In the genomic region with DNA sequence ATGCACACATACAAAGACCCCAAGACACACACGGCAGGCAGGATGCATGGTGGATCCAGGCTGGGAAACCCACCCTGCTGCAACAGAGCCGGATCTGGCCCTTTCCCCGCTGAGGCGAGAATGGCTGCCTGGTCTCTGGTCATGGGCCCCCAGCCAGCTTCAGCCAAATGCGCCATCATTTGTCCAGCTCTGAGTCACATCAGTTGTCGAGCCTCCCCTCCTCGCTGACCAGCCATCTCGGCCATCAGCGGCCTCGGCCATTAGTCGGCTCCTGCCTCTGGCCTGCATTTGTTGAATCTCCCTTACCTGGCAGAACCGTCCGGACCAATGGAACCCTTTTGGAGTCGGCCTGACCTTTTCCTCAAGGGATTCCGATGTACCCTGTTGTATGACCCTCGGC, we compare ENCODE assay signal across 19 cellular contexts. TPM values are rescaled to one million over a fixed set of nuclear protein-coding genes. Genes with fewer than 3 reads are reported as not detected.
DNase-seq lines count a peak whose midpoint lies in the region; ATAC-seq and TF ChIP-seq lines count a peak whose summit lies in the region.
"Had no signal": no experiment of that assay in that cellular context is flagged by ENCODE, and none has a peak within 500 bp of the region (broad histone marks: within the 10 kb centered on the region; RNA-seq: fewer than 3 reads in every experiment).

No MANE protein-coding gene starts in this region.

- peaks cover 5% of the 10 kb centered on the region for H3K36me3 Mint-ChIP-seq in Calu3 (ENCODE audit: insufficient read depth, unreplicated experiment)
- H3K36me3 Mint-ChIP-seq in stimulated activated effector memory CD8-positive, alpha-beta T cell treated with anti-CD3 and anti-CD28 coated beads, Interleukin-12 subunit alpha, Interleukin-12 subunit beta, amount 100 ng/mL, for 72 hours: no peaks in the 10 kb centered on the region
- H3K36me3 Mint-ChIP-seq: CD4-positive, alpha-beta memory T cell had no signal

- H3K79me2 ChIP-seq in neural cell (replicated peaks; ENCODE audit: insufficient read depth, low read length): peaks cover 69% of the 10 kb centered on the region

- H3K27me3 ChIP-seq in WERI-Rb-1 (ENCODE audit: insufficient read depth, low read depth, severe bottlenecking) (no peaks in the 10 kb centered on the region), neural cell (ENCODE audit: insufficient read depth, low read depth, low read length) (no peaks in the 10 kb centered on the region), right atrium auricular region (no peaks in the 10 kb centered on the region)

- CTCF ChIA-PET in Calu3 (lab: Charles Lee): interaction anchor here (0.6 kb wide), 1 partner anchor 18 kb away, joined by 4 read pairs; no protein-coding TSS in a partner anchor

- no peak for ATAC-seq in stimulated activated effector memory CD8-positive, alpha-beta T cell treated with anti-CD3 and anti-CD28 coated beads, Interleukin-12 subunit alpha, Interleukin-12 subunit beta, amount 100 ng/mL, for 72 hours
- ATAC-seq: A549, GM12878, HCT116 had no signal

- H3K9me2 ChIP-seq in neural cell (ENCODE audit: insufficient read depth, low read length): no peaks in the 10 kb centered on the region

- H3K9me3 Mint-ChIP-seq in Calu3 (ENCODE audit: low read depth, unreplicated experiment): no peaks in the 10 kb centered on the region
- no peaks in the 10 kb centered on the region for H3K9me3 Mint-ChIP-seq in stimulated activated effector memory CD8-positive, alpha-beta T cell treated with anti-CD3 and anti-CD28 coated beads, Interleukin-12 subunit alpha, Interleukin-12 subunit beta, amount 100 ng/mL, for 72 hours
- H3K9me3 Mint-ChIP-seq: CD4-positive, alpha-beta memory T cell; HFFc6 had no signal

- TF ChIP-seq EP300 in neural cell (conservative IDR thresholded peaks at IDR 0.05; ENCODE audit: poor library complexity, severe bottlenecking): no peak

- peaks cover 0 to 3% of the 10 kb centered on the region in 2 donors for H3K4me1 ChIP-seq in right atrium auricular region
- H3K4me1 ChIP-seq: BLaER1 had no signal

- H3K9me3 ChIP-seq in WERI-Rb-1 (ENCODE audit: severe bottlenecking) (no peaks in the 10 kb centered on the region), neural cell (ENCODE audit: low read length) (no peaks in the 10 kb centered on the region), right atrium auricular region (no peaks in the 10 kb centered on the region)
- H3K9me3 ChIP-seq: A549, BLaER1 had no signal

- TF ChIP-seq CTCF in Calu3 (IDR thresholded peaks at IDR 0.05; ENCODE audit: unreplicated experiment) (no peak), WERI-Rb-1 (IDR thresholded peaks at IDR 0.05; ENCODE audit: low read depth, low read length) (no peak), neural cell (IDR thresholded peaks at IDR 0.05; ENCODE audit: poor library complexity, severe bottlenecking) (no peak), right atrium auricular region (IDR thresholded peaks at IDR 0.05) (no peak)

- peaks cover 37% of the 10 kb centered on the region for H3K4me1 Mint-ChIP-seq in Calu3 (ENCODE audit: low read depth, unreplicated experiment)
- peaks cover 10% of the 10 kb centered on the region for H3K4me1 Mint-ChIP-seq in stimulated activated effector memory CD8-positive, alpha-beta T cell treated with anti-CD3 and anti-CD28 coated beads, Interleukin-12 subunit alpha, Interleukin-12 subunit beta, amount 100 ng/mL, for 72 hours

- no peak overlapping the region for H3K4me3 Mint-ChIP-seq in Calu3 (ENCODE audit: low read depth, unreplicated experiment)
- no peak overlapping the region for H3K4me3 Mint-ChIP-seq in stimulated activated effector memory CD8-positive, alpha-beta T cell treated with anti-CD3 and anti-CD28 coated beads, Interleukin-12 subunit alpha, Interleukin-12 subunit beta, amount 100 ng/mL, for 72 hours
- H3K4me3 Mint-ChIP-seq: CD14-positive monocyte; CD4-positive, alpha-beta memory T cell; HFFc6 had no signal

- H3K36me3 ChIP-seq in WERI-Rb-1 (no peaks in the 10 kb centered on the region), neural cell (ENCODE audit: insufficient read depth, low read length) (no peaks in the 10 kb centered on the region), right atrium auricular region (no peaks in the 10 kb centered on the region)
- H3K36me3 ChIP-seq: BLaER1 had no signal

- no peak overlapping the region for H3K9ac ChIP-seq in neural cell (ENCODE audit: low read length)
- H3K9ac ChIP-seq: BLaER1 had no signal

- no peak for DNase-seq in Calu3
- no peak for DNase-seq in WERI-Rb-1
- peak; percentile 36 for DNase-seq in cerebellar cortex (ENCODE audit: low spot score)
- DNase-seq in activated CD4-positive, alpha-beta T cell treated with anti-CD3 and anti-CD28 coated beads for 48 hours: no peak
- no peak for DNase-seq in right atrium auricular region (ENCODE audit: low spot score)
- DNase-seq in stimulated activated effector memory CD8-positive, alpha-beta T cell treated with anti-CD3 and anti-CD28 coated beads, Interleukin-12 subunit alpha, Interleukin-12 subunit beta, amount 100 ng/mL, for 72 hours (ENCODE audit: low spot score in 2 of 2): no peak
- DNase-seq in RPMI8226: no peak
- DNase-seq: CD4-positive, alpha-beta memory T cell; DMS79 treated with DMSO at 0.1 percent for 48 hours; GOT3; H7; HFFc6 had no signal

- H3K4me3 ChIP-seq in WERI-Rb-1 (ENCODE audit: low read depth, low read length): no peak overlapping the region
- H3K4me3 ChIP-seq in neural cell (ENCODE audit: low read length): peak overlapping the region; percentile 33
- H3K4me3 ChIP-seq in right atrium auricular region: no peak overlapping the region
- H3K4me3 ChIP-seq: A549, BLaER1, GM12878 had no signal

- peak overlapping the region; percentile 4 for H3K27ac Mint-ChIP-seq in Calu3 (ENCODE audit: unreplicated experiment)
- no peak overlapping the region for H3K27ac Mint-ChIP-seq in stimulated activated effector memory CD8-positive, alpha-beta T cell treated with anti-CD3 and anti-CD28 coated beads, Interleukin-12 subunit alpha, Interleukin-12 subunit beta, amount 100 ng/mL, for 72 hours
- H3K27ac Mint-ChIP-seq: CD14-positive monocyte; CD4-positive, alpha-beta memory T cell; HFFc6 had no signal

- no peak for TF ChIP-seq RAD21 in neural cell (conservative IDR thresholded peaks at IDR 0.05)

- no peak overlapping the region for H2AFZ ChIP-seq in neural cell (ENCODE audit: low read depth, low read length)

- no TSS peak for BruUV-seq in Calu3 (replicated peaks; lab: Mats Ljungman, UMichigan)

- H3K27ac ChIP-seq in WERI-Rb-1: peak overlapping the region; percentile 79
- H3K27ac ChIP-seq in neural cell (ENCODE audit: low read length): no peak overlapping the region
- no peak overlapping the region for H3K27ac ChIP-seq in right atrium auricular region
- H3K27ac ChIP-seq: 22Rv1, A549, BLaER1 had no signal

- no peaks in the 10 kb centered on the region for H3K27me3 Mint-ChIP-seq in Calu3 (ENCODE audit: unreplicated experiment)

- intact Hi-C loops in Calu3 (cut with micrococcal nuclease; ENCODE audit: unreplicated experiment): no loop called here

- no peak overlapping the region for H3K4me2 ChIP-seq in neural cell (ENCODE audit: low read length)
- H3K4me2 ChIP-seq: A549, BLaER1 had no signal

- H4K20me1 ChIP-seq in neural cell (ENCODE audit: insufficient read depth): no peaks in the 10 kb centered on the region

- no peaks in the 10 kb centered on the region for H3F3A ChIP-seq in neural cell (ENCODE audit: insufficient read depth, low read length, poor library complexity, severe bottlenecking)

TF ChIP-seq in neural cell, 6 proteins besides CTCF, POLR2A, EP300 and RAD21:
- no peak for TF ChIP-seq MXI1 (conservative IDR thresholded peaks at IDR 0.05; ENCODE audit: poor library complexity, severe bottlenecking)
- TF ChIP-seq EZH2 (IDR thresholded peaks at IDR 0.05; ENCODE audit: borderline replicate concordance, insufficient read depth, low read length, poor library complexity, severe bottlenecking): no peak
- TF ChIP-seq SMC3 (conservative IDR thresholded peaks at IDR 0.05; ENCODE audit: poor library complexity): no peak
- no peak for TF ChIP-seq TAF1 (IDR thresholded peaks at IDR 0.05; ENCODE audit: low read depth)
- TF ChIP-seq POLR2AphosphoS5 (IDR thresholded peaks at IDR 0.05): no peak
- TF ChIP-seq, protein P1, sequence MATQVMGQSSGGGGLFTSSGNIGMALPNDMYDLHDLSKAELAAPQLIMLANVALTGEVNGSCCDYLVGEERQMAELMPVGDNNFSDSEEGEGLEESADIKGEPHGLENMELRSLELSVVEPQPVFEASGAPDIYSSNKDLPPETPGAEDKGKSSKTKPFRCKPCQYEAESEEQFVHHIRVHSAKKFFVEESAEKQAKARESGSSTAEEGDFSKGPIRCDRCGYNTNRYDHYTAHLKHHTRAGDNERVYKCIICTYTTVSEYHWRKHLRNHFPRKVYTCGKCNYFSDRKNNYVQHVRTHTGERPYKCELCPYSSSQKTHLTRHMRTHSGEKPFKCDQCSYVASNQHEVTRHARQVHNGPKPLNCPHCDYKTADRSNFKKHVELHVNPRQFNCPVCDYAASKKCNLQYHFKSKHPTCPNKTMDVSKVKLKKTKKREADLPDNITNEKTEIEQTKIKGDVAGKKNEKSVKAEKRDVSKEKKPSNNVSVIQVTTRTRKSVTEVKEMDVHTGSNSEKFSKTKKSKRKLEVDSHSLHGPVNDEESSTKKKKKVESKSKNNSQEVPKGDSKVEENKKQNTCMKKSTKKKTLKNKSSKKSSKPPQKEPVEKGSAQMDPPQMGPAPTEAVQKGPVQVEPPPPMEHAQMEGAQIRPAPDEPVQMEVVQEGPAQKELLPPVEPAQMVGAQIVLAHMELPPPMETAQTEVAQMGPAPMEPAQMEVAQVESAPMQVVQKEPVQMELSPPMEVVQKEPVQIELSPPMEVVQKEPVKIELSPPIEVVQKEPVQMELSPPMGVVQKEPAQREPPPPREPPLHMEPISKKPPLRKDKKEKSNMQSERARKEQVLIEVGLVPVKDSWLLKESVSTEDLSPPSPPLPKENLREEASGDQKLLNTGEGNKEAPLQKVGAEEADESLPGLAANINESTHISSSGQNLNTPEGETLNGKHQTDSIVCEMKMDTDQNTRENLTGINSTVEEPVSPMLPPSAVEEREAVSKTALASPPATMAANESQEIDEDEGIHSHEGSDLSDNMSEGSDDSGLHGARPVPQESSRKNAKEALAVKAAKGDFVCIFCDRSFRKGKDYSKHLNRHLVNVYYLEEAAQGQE (IDR thresholded peaks at IDR 0.05; ENCODE audit: borderline replicate concordance): no peak

RNA-seq across cellular contexts. Expression of a gene that starts 38.5 kb away (rescaled TPM):
- total RNA-seq in Calu3 (2022) (3.9 and 4.6 TPM in 2 replicates), right atrium auricular region (under 1 TPM; 0.11 to 0.83 TPM)
- polyA plus RNA-seq in neural cell: 7.7 and 12.4 TPM in 2 replicates
- polyA minus RNA-seq in neural cell: 10.7 and 18.9 TPM in 2 replicates

RNA-seq across cellular contexts. Expression of a gene that starts 46.8 kb away (rescaled TPM):
- total RNA-seq in Calu3 (2022) (67.5 and 78.3 TPM in 2 replicates), right atrium auricular region (10 to 100 TPM; 19.2 to 24.8 TPM)
- 69.9 and 72.8 TPM in 2 replicates for polyA plus RNA-seq in neural cell
- 45.7 and 51.6 TPM in 2 replicates for polyA minus RNA-seq in neural cell

RNA-seq across cellular contexts. Expression of a gene that starts 49.4 kb away (rescaled TPM):
- total RNA-seq in Calu3 (2022): 25.4 and 32.3 TPM in 2 replicates
- polyA plus RNA-seq in neural cell: 2.1 TPM in 2 replicates
- 7.6 and 10.0 TPM in 2 replicates for polyA minus RNA-seq in neural cell
- 1 to 10 TPM; 2.6 to 5.4 TPM for total RNA-seq in right atrium auricular region
